8 cellular contexts compared by ENCODE assay signal in genomic region chr16:85554114-85554790, GRCh38.
A peak's percentile ranks its signal among the peaks of the same experiment; 100 is the strongest.
DNase-seq lines count a peak whose midpoint lies in the region; ATAC-seq lines count a peak whose summit lies in the region.

No MANE protein-coding gene starts in this region.

- peak; percentile 49 for ATAC-seq in GM18867 (IDR thresholded peaks at IDR 0.05; ENCODE audit: unreplicated experiment)
- ATAC-seq in HG03139 (IDR thresholded peaks at IDR 0.05; ENCODE audit: unreplicated experiment): peak; percentile 44

- no peaks in the 10 kb centered on the region for H3K36me3 ChIP-seq in mucosa of stomach (ENCODE audit: control insufficient read depth, insufficient read depth, low read length)

- H3K9ac ChIP-seq in mucosa of stomach (ENCODE audit: low read length): peak overlapping the region; percentile 61

- H3K4me1 ChIP-seq in mucosa of stomach (ENCODE audit: control insufficient read depth, insufficient read depth, low read length): peaks cover 29% of the 10 kb centered on the region

- H3K9me3 ChIP-seq in mucosa of stomach (ENCODE audit: control insufficient read depth, low read length): no peaks in the 10 kb centered on the region

- H3K27ac ChIP-seq in epithelial cell of prostate: peak overlapping the region; percentile 61

- H3K4me3 ChIP-seq in mucosa of stomach (ENCODE audit: low read length): peak overlapping the region; percentile 74

- H3K27me3 ChIP-seq in mucosa of stomach (ENCODE audit: control insufficient read depth, insufficient read depth, low read length): no peaks in the 10 kb centered on the region

- DNase-seq in AG08396 (ENCODE audit: low spot score) (peak; percentile 86), NOMO-1 treated with dmso at 0.1 percent for 144 hours (lab: John Stamatoyannopoulos, UW; ENCODE audit: unreplicated experiment) (peak; percentile 90), epithelial cell of prostate (ENCODE audit: low read depth, low spot score) (no peak)
- peak; percentile 67 for DNase-seq in activated CD8-positive, alpha-beta memory T cell treated with anti-CD3 and anti-CD28 coated beads, Interleukin-2, amount 50 U/mL, for 4 hours
- DNase-seq in stimulated activated CD8-positive, alpha-beta memory T cell treated with anti-CD3 and anti-CD28 coated beads, Interleukin-7, amount 100 ng/mL, for 1 hour (ENCODE audit: low read depth in 2 of 2): peak; percentile 47 to 62
